ENCODE assay signal across 1 cellular context in the genomic region with DNA sequence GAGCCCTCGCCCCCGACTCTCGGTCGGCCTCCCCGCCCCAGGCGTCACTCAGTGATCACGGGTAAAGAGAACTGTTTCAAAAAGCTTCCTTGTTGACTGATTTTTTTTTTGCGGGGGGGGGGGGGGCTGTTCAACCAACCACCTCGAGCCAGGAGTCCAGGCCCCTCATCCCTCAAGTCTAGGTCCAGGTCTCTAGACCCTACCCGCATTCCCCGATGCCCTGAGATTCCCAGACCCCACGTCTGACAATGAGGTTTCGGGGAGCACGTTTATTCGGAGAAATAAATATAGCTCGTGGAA.
TF ChIP-seq lines count a peak whose summit lies in the region.

No MANE protein-coding gene starts in this region.

TF ChIP-seq in K562, 482 proteins besides CTCF, POLR2A, EP300 and RAD21:
- TF ChIP-seq FOSL1 (tag; conservative IDR thresholded peaks at IDR 0.05) = no peak
- TF ChIP-seq TEAD1 (CRISPR knock-in tag; IDR thresholded peaks at IDR 0.05) = 0 out of 4 replicates have a peak, but pooled peaks of 1 of the 2 experiments have one; percentile 6
- no peak for TF ChIP-seq ZNF668 (CRISPR knock-in tag; IDR thresholded peaks at IDR 0.05)
- TF ChIP-seq EWSR1 (IDR thresholded peaks at IDR 0.05; ENCODE audit: borderline replicate concordance, low read depth, partially characterized antibody) = no peak
- TF ChIP-seq, protein P1, sequence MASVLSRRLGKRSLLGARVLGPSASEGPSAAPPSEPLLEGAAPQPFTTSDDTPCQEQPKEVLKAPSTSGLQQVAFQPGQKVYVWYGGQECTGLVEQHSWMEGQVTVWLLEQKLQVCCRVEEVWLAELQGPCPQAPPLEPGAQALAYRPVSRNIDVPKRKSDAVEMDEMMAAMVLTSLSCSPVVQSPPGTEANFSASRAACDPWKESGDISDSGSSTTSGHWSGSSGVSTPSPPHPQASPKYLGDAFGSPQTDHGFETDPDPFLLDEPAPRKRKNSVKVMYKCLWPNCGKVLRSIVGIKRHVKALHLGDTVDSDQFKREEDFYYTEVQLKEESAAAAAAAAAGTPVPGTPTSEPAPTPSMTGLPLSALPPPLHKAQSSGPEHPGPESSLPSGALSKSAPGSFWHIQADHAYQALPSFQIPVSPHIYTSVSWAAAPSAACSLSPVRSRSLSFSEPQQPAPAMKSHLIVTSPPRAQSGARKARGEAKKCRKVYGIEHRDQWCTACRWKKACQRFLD (CRISPR knock-in tag; IDR thresholded peaks at IDR 0.05) = 0 out of 2 replicates have a peak, but pooled peaks have one; percentile 52
- TF ChIP-seq ZNF263 (CRISPR knock-in tag; IDR thresholded peaks at IDR 0.05; ENCODE audit: borderline replicate concordance) = 0 out of 2 replicates have a peak, but pooled peaks have one; percentile 14
- TF ChIP-seq, protein P2, sequence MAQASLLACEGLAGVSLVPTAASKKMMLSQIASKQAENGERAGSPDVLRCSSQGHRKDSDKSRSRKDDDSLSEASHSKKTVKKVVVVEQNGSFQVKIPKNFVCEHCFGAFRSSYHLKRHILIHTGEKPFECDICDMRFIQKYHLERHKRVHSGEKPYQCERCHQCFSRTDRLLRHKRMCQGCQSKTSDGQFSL (CRISPR knock-in tag; IDR thresholded peaks at IDR 0.05) = peak; percentile 84
- TF ChIP-seq, protein P2 (tag; IDR thresholded peaks at IDR 0.05) = peak in 1 of 2 experiments; percentile 84; a peak in 2 of 4 replicates
- peak; percentile 30; the same call in 1 of the 2 replicates for TF ChIP-seq ELF1 (tag; IDR thresholded peaks at IDR 0.05)
- TF ChIP-seq EZH2 (IDR thresholded peaks at IDR 0.05; ENCODE audit: borderline replicate concordance, low read depth, low read length) = no peak
- no peak for TF ChIP-seq ZNF830 (CRISPR knock-in tag; IDR thresholded peaks at IDR 0.05)
- TF ChIP-seq TCFL5 (CRISPR knock-in tag; conservative IDR thresholded peaks at IDR 0.05) = no peak
- TF ChIP-seq ZNF384 (IDR thresholded peaks at IDR 0.05; ENCODE audit: low read depth, low read length) = peak; percentile 49; the same call in 1 of the 2 replicates
- TF ChIP-seq, protein P3, sequence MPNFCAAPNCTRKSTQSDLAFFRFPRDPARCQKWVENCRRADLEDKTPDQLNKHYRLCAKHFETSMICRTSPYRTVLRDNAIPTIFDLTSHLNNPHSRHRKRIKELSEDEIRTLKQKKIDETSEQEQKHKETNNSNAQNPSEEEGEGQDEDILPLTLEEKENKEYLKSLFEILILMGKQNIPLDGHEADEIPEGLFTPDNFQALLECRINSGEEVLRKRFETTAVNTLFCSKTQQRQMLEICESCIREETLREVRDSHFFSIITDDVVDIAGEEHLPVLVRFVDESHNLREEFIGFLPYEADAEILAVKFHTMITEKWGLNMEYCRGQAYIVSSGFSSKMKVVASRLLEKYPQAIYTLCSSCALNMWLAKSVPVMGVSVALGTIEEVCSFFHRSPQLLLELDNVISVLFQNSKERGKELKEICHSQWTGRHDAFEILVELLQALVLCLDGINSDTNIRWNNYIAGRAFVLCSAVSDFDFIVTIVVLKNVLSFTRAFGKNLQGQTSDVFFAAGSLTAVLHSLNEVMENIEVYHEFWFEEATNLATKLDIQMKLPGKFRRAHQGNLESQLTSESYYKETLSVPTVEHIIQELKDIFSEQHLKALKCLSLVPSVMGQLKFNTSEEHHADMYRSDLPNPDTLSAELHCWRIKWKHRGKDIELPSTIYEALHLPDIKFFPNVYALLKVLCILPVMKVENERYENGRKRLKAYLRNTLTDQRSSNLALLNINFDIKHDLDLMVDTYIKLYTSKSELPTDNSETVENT (CRISPR knock-in tag; IDR thresholded peaks at IDR 0.05) = no peak
- TF ChIP-seq FOXA3 (CRISPR knock-in tag; conservative IDR thresholded peaks at IDR 0.05 in 1 of 2, IDR thresholded peaks at IDR 0.05 in 1 of 2) = 0 out of 4 replicates have a peak, but pooled peaks of 1 of the 2 experiments have one; percentile 10
- TF ChIP-seq SREBF2 (CRISPR knock-in tag; IDR thresholded peaks at IDR 0.05) = 0 out of 2 replicates have a peak, but pooled peaks have one; percentile 78
- TF ChIP-seq NFRKB (IDR thresholded peaks at IDR 0.05; ENCODE audit: low read depth) = peak; percentile 31; the same call in 1 of the 2 replicates
